In the genomic region with DNA sequence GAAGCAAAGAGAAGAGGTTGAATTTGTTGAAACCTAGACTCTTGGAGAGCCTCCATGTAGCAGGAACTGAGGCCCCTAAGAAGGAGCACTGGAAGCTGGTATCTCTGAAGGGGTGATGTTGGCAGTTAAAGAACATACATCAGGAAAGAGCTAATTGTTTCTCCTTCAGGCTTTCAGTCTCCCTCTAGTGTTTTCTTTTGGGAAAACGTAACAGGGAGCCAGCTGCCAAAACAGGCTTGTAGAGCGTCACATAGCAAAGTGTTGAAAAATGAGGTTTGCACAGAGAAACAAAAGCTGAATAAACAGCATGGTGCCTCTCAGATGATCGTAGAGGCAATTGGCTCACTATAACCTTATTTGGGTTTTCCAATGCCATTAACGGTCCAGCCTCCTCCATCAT, we compare ENCODE assay signal across 8 cellular contexts. TPM values are rescaled to one million over a fixed set of nuclear protein-coding genes. Genes with fewer than 3 reads are reported as not detected.
A peak's percentile ranks its signal among the peaks of the same experiment; 100 is the strongest.
DNase-seq lines count a peak whose midpoint lies in the region; ATAC-seq lines count a peak whose summit lies in the region.

No MANE protein-coding gene starts in this region.

- H3K9ac ChIP-seq in adipocyte (ENCODE audit: low read length): no peak overlapping the region
- H3K9ac ChIP-seq in mesenchymal stem cell (ENCODE audit: low read length): no peak overlapping the region

- H2BK120ac ChIP-seq in mesenchymal stem cell (ENCODE audit: low read depth, low read length): no peak overlapping the region

- no peak overlapping the region for H2BK5ac ChIP-seq in mesenchymal stem cell (ENCODE audit: low read depth, low read length, poor library complexity, severe bottlenecking)

- no peak overlapping the region for H3K4me2 ChIP-seq in mesenchymal stem cell (ENCODE audit: low read length, poor library complexity, severe bottlenecking)

- no peaks in the 10 kb centered on the region for H3K36me3 ChIP-seq in adipocyte (ENCODE audit: control insufficient read depth, insufficient read depth, low read length, severe bottlenecking)
- no peaks in the 10 kb centered on the region for H3K36me3 ChIP-seq in mesenchymal stem cell (ENCODE audit: control insufficient read depth in 1 of 2, insufficient read depth in 2 of 2, low read depth in 1 of 2, low read length in 2 of 2)

- H3K14ac ChIP-seq in mesenchymal stem cell (ENCODE audit: low read length in 2 of 2): no peak overlapping the region

- no peak overlapping the region for H2AFZ ChIP-seq in mesenchymal stem cell (ENCODE audit: low read depth, low read length)

- H3K9me3 ChIP-seq in adipocyte (ENCODE audit: control insufficient read depth, low read length) (no peaks in the 10 kb centered on the region), mesenchymal stem cell (ENCODE audit: control insufficient read depth, low read length) (no peaks in the 10 kb centered on the region)

- ATAC-seq in HG03439 (IDR thresholded peaks at IDR 0.05; ENCODE audit: unreplicated experiment) (no peak), GM18868 (IDR thresholded peaks at IDR 0.05; ENCODE audit: unreplicated experiment) (no peak)

- no peak overlapping the region for H2AK5ac ChIP-seq in mesenchymal stem cell (ENCODE audit: low read length, severe bottlenecking)

- no peak overlapping the region for H4K8ac ChIP-seq in mesenchymal stem cell (ENCODE audit: low read length)

- H3K27ac ChIP-seq in mesenchymal stem cell (ENCODE audit: low read length, poor library complexity, severe bottlenecking): no peak overlapping the region

- H3K4me1 ChIP-seq in adipocyte (ENCODE audit: control insufficient read depth, insufficient read depth, low read length) (no peaks in the 10 kb centered on the region), mesenchymal stem cell (ENCODE audit: control insufficient read depth, insufficient read depth, low read depth, low read length) (no peaks in the 10 kb centered on the region)

- H3K27me3 ChIP-seq in adipocyte (replicated peaks; ENCODE audit: control insufficient read depth, insufficient read depth, low read length): peaks cover 6% of the 10 kb centered on the region
- H3K27me3 ChIP-seq in mesenchymal stem cell (ENCODE audit: control insufficient read depth in 1 of 2, insufficient read depth in 1 of 2, low read length in 2 of 2): peaks cover 0 to 9% of the 10 kb centered on the region in 2 experiments

- H3K23ac ChIP-seq in mesenchymal stem cell (ENCODE audit: low read length in 2 of 2): no peak overlapping the region

- no peak overlapping the region for H2BK15ac ChIP-seq in mesenchymal stem cell (ENCODE audit: low read depth, poor library complexity, severe bottlenecking)

- no peak overlapping the region for H3K4ac ChIP-seq in mesenchymal stem cell (ENCODE audit: low read depth in 1 of 2, low read length in 2 of 2)

- DNase-seq in DMS153 treated with DMSO at 0.1 percent for 48 hours (lab: John Stamatoyannopoulos, UW; ENCODE audit: unreplicated experiment): peak; percentile 11
- peak; percentile 39 for DNase-seq in LHCN-M2 (ENCODE audit: low read depth)
- peak; percentile 55 for DNase-seq in adipocyte (ENCODE audit: low read depth)
- DNase-seq in mesenchymal stem cell: peak; percentile 7
- DNase-seq in activated naive CD4-positive, alpha-beta T cell (lab: John Stamatoyannopoulos, UW): no peak
- DNase-seq in NCI-H524 treated with DMSO at 0.1 percent for 48 hours (lab: John Stamatoyannopoulos, UW): no peak

- H3K18ac ChIP-seq in mesenchymal stem cell (ENCODE audit: low read depth in 1 of 2, low read length in 2 of 2): no peak overlapping the region

- no peak overlapping the region for H4K91ac ChIP-seq in mesenchymal stem cell (ENCODE audit: low read length)

- 55% methylated on average over 4 of the region's 4 CpGs for WGBS in mesenchymal stem cell

- no peaks in the 10 kb centered on the region for H3K79me1 ChIP-seq in mesenchymal stem cell (replicated peaks; ENCODE audit: low read length, poor library complexity, severe bottlenecking)

- no peak overlapping the region for H2BK12ac ChIP-seq in mesenchymal stem cell (ENCODE audit: low read length in 2 of 2)

- H3K4me3 ChIP-seq in adipocyte (ENCODE audit: low read length): no peak overlapping the region
- H3K4me3 ChIP-seq in mesenchymal stem cell (ENCODE audit: insufficient read depth in 1 of 2, low read depth in 1 of 2, low read length in 2 of 2): no peak overlapping the region

RNA-seq across cellular contexts. Expression of gene CAND1, which starts 46.9 kb away (rescaled TPM):
- 84.5 and 91.4 TPM in 2 replicates for total RNA-seq in LHCN-M2 (2014; rRNA removed)
- 37.1 TPM for polyA plus RNA-seq in LHCN-M2 (2012)
- polyA plus RNA-seq in mesenchymal stem cell (2013, experiment 1 of 2): 48.9 TPM
- 49.6 TPM for polyA plus RNA-seq in mesenchymal stem cell (2013, experiment 2 of 2)

Comparison
In these comparisons a context has a peak if more than half of its experiments do, and no peak if none do; other contexts are left out.
1. DNase-seq: peak in DMS153 treated with DMSO at 0.1 percent for 48 hours (single experiment), LHCN-M2 (single experiment), adipocyte (single experiment) and mesenchymal stem cell (single experiment); none in activated naive CD4-positive, alpha-beta T cell (0 of 4) and NCI-H524 treated with DMSO at 0.1 percent for 48 hours (single experiment).